29 cellular contexts compared by ENCODE assay signal in the genomic region with DNA sequence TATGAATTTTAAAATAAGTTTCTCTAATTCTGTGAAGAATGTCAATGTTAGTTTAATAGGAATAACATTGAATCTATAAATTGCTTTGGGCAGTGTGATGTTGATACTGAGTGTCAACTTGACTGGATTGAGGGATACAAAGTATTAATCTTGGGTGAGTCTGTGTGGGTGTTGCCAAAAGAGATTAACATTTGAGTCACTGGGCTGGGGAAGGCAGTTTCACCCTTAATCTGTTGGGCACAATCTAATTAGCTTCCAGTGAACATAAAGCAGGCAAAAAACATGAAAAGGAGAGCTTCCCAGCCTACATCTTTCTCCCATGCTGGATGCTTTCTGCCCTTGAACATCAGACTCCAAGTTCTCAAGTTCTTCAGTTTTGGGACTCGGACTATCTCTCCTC.
"Had no signal": no experiment of that assay in that cellular context is flagged by ENCODE, and none has a peak within 500 bp of the region (broad histone marks: within the 10 kb centered on the region; RNA-seq: fewer than 3 reads in every experiment).

No MANE protein-coding gene starts in this region.

- H3K27ac ChIP-seq: ascending aorta, cardiac muscle cell, VCaP had no signal

- H3K36me3 ChIP-seq: ascending aorta, cardiac muscle cell had no signal

- H3K4me3 ChIP-seq: ascending aorta, cardiac muscle cell had no signal

- H3K27me3 ChIP-seq: ascending aorta, cardiac muscle cell had no signal

- DNase-seq: activated CD4-positive, alpha-beta memory T cell treated with anti-CD3 and anti-CD28 coated beads, Interleukin-2, amount 10 ng/mL, durations not matched to agents 7 days and 5 days; activated CD4-positive, alpha-beta T cell treated with anti-CD3 and anti-CD28 coated beads for 1 hour; activated CD4-positive, alpha-beta T cell treated with anti-CD3 and anti-CD28 coated beads for 36 hours; activated CD4-positive, alpha-beta T cell treated with anti-CD3 and anti-CD28 coated beads for 48 hours; activated CD4-positive, alpha-beta T cell treated with anti-CD3 and anti-CD28 coated beads, Interleukin-2, amount 10 ng/mL, durations not matched to agents 7 days and 5 days; activated CD4-positive, alpha-beta T cell treated with anti-CD3 and anti-CD28 coated beads, Interleukin-2, amount 50 U/mL, for 48 hours; activated CD4-positive, CD25-positive, alpha-beta regulatory T cell; activated CD8-positive, alpha-beta memory T cell treated with anti-CD3 and anti-CD28 coated beads for 24 hours; activated CD8-positive, alpha-beta memory T cell treated with anti-CD3 and anti-CD28 coated beads, Interleukin-2, amount 10 ng/mL, durations not matched to agents 7 days and 5 days; activated CD8-positive, alpha-beta memory T cell treated with anti-CD3 and anti-CD28 coated beads, Interleukin-2, amount 50 U/mL, for 48 hours; activated CD8-positive, alpha-beta T cell treated with anti-CD3 and anti-CD28 coated beads, Interleukin-2, amount 10 ng/mL, durations not matched to agents 7 days and 5 days; activated effector memory CD4-positive, alpha-beta T cell treated with Interleukin-2 at 50 U/mL for 16 hours; activated gamma-delta T cell; activated naive CD4-positive, alpha-beta T cell treated with anti-CD3 and anti-CD28 coated beads, Interleukin-2, amount 10 ng/mL, durations not matched to agents 7 days and 5 days; activated naive CD4-positive, alpha-beta T cell treated with Interleukin-2 at 50 U/mL for 16 hours; activated naive CD8-positive, alpha-beta T cell treated with anti-CD3 and anti-CD28 coated beads, Interleukin-2, amount 10 ng/mL, durations not matched to agents 7 days and 5 days; activated naive CD8-positive, alpha-beta T cell treated with anti-CD3 and anti-CD28 coated beads, Interleukin-2, amount 50 U/mL, for 24 hours; activated T-cell treated with anti-CD3 and anti-CD28 coated beads, Interleukin-2, amount 50 U/mL, for 24 hours; activated T-cell treated with anti-CD3 and anti-CD28 coated beads, Interleukin-2, amount 50 U/mL, for 48 hours; amygdala; anterior cingulate cortex; caudate nucleus; cerebellar nuclear complex; T-helper 1 cell; T-helper 2 cell; T-helper 9 cell had no signal

- H3K4me1 ChIP-seq: ascending aorta had no signal
